Comparison of ENCODE assay signal across 8 cellular contexts in the genomic region with DNA sequence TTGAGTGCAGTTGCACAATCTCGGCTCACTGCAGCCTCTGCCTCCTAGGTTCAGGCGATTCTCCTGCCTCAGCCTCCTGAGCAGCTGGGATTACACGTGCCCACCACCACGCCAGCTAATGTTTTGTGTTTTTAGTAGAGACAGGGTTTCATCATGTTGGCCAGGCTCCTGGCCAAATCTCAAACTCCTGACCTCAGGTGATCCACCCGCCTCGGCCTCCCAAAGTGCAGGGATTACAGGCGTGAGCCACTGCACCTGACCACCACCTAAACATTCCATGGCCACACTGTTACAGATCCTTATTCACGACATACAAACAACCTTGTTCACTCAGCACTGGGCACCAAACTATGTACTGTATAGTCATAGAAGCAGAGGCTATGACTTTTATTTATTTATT.
DNase-seq lines count a peak whose midpoint lies in the region; ATAC-seq and TF ChIP-seq lines count a peak whose summit lies in the region.
"Not testable (repeated sequence)": the region's sequence is repeated elsewhere in the genome, so short reads cannot be mapped to it uniquely, and the experiment has no call there.

No MANE protein-coding gene starts in this region.

- not testable (repeated sequence) for H3K36me3 Mint-ChIP-seq in CD14-positive monocyte; activated CD4-positive, alpha-beta T cell treated with anti-CD3 and anti-CD28 coated beads for 36 hours (ENCODE audit: low read depth); effector memory CD8-positive, alpha-beta T cell (ENCODE audit: insufficient read depth); stimulated activated naive CD8-positive, alpha-beta T cell treated with anti-CD3 and anti-CD28 coated beads, Interleukin-15, Interleukin-2, amounts not matched to agents 100 ng/mL and 50 ng/mL, for 24 hours (ENCODE audit: low read depth)
- peaks cover 20% of the 10 kb centered on the region for H3K36me3 Mint-ChIP-seq in activated CD8-positive, alpha-beta T cell treated with anti-CD3 and anti-CD28 coated beads, Interleukin-2, amount 10 ng/mL, durations not matched to agents 7 days and 5 days (ENCODE audit: low read depth)
- H3K36me3 Mint-ChIP-seq in activated naive CD4-positive, alpha-beta T cell treated with anti-CD3 and anti-CD28 coated beads, Interleukin-2, amount 10 ng/mL, durations not matched to agents 7 days and 5 days, result peaks cover 22% of the 10 kb centered on the region

- not testable (repeated sequence) for H3K4me3 ChIP-seq in neutrophil (ENCODE audit: low read depth in 1 of 2, low read length in 1 of 2)

- peaks cover 17% of the 10 kb centered on the region for H3K4me1 Mint-ChIP-seq in CD14-positive monocyte
- peaks cover 64% of the 10 kb centered on the region for H3K4me1 Mint-ChIP-seq in activated CD4-positive, alpha-beta T cell treated with anti-CD3 and anti-CD28 coated beads for 36 hours
- peaks cover 35% of the 10 kb centered on the region for H3K4me1 Mint-ChIP-seq in activated CD8-positive, alpha-beta T cell treated with anti-CD3 and anti-CD28 coated beads, Interleukin-2, amount 10 ng/mL, durations not matched to agents 7 days and 5 days (ENCODE audit: low read depth)
- peaks cover 49% of the 10 kb centered on the region for H3K4me1 Mint-ChIP-seq in activated naive CD4-positive, alpha-beta T cell treated with anti-CD3 and anti-CD28 coated beads, Interleukin-2, amount 10 ng/mL, durations not matched to agents 7 days and 5 days
- H3K4me1 Mint-ChIP-seq in effector memory CD8-positive, alpha-beta T cell (ENCODE audit: low read depth in 2 of 2), result peaks cover 19 to 54% of the 10 kb centered on the region in 2 donors
- H3K4me1 Mint-ChIP-seq in stimulated activated naive CD8-positive, alpha-beta T cell treated with anti-CD3 and anti-CD28 coated beads, Interleukin-15, Interleukin-2, amounts not matched to agents 100 ng/mL and 50 ng/mL, for 24 hours (ENCODE audit: low read depth), result peaks cover 29% of the 10 kb centered on the region

- not testable (repeated sequence) for H3K36me3 ChIP-seq in neutrophil

- not testable (repeated sequence) for TF ChIP-seq EP300 in Ishikawa (IDR thresholded peaks at IDR 0.05; ENCODE audit: borderline replicate concordance)

- not testable (repeated sequence) for DNase-seq in CD14-positive monocyte (ENCODE audit: low spot score); activated CD4-positive, alpha-beta T cell treated with anti-CD3 and anti-CD28 coated beads for 36 hours; activated CD8-positive, alpha-beta T cell treated with anti-CD3 and anti-CD28 coated beads, Interleukin-2, amount 10 ng/mL, durations not matched to agents 7 days and 5 days; activated naive CD4-positive, alpha-beta T cell treated with anti-CD3 and anti-CD28 coated beads, Interleukin-2, amount 10 ng/mL, durations not matched to agents 7 days and 5 days; effector memory CD8-positive, alpha-beta T cell

- peaks cover 8 to 20% (median 14%) of the 10 kb centered on the region in 7 donors for H3K9me3 Mint-ChIP-seq in CD14-positive monocyte
- not testable (repeated sequence) for H3K9me3 Mint-ChIP-seq in activated CD4-positive, alpha-beta T cell treated with anti-CD3 and anti-CD28 coated beads for 36 hours (ENCODE audit: low read depth); effector memory CD8-positive, alpha-beta T cell; stimulated activated naive CD8-positive, alpha-beta T cell treated with anti-CD3 and anti-CD28 coated beads, Interleukin-15, Interleukin-2, amounts not matched to agents 100 ng/mL and 50 ng/mL, for 24 hours
- H3K9me3 Mint-ChIP-seq in activated CD8-positive, alpha-beta T cell treated with anti-CD3 and anti-CD28 coated beads, Interleukin-2, amount 10 ng/mL, durations not matched to agents 7 days and 5 days (ENCODE audit: insufficient read depth), result peaks cover 10% of the 10 kb centered on the region
- H3K9me3 Mint-ChIP-seq in activated naive CD4-positive, alpha-beta T cell treated with anti-CD3 and anti-CD28 coated beads, Interleukin-2, amount 10 ng/mL, durations not matched to agents 7 days and 5 days, result peaks cover 17% of the 10 kb centered on the region

- H3K4me3 Mint-ChIP-seq in CD14-positive monocyte; activated CD4-positive, alpha-beta T cell treated with anti-CD3 and anti-CD28 coated beads for 36 hours; activated CD8-positive, alpha-beta T cell treated with anti-CD3 and anti-CD28 coated beads, Interleukin-2, amount 10 ng/mL, durations not matched to agents 7 days and 5 days; activated naive CD4-positive, alpha-beta T cell treated with anti-CD3 and anti-CD28 coated beads, Interleukin-2, amount 10 ng/mL, durations not matched to agents 7 days and 5 days; effector memory CD8-positive, alpha-beta T cell; stimulated activated naive CD8-positive, alpha-beta T cell treated with anti-CD3 and anti-CD28 coated beads, Interleukin-15, Interleukin-2, amounts not matched to agents 100 ng/mL and 50 ng/mL, for 24 hours: not testable (repeated sequence)

- peak overlapping the region; percentile 89 for H3K27ac ChIP-seq in neutrophil

- not testable (repeated sequence) for H3K27me3 ChIP-seq in neutrophil

- H3K4me1 ChIP-seq in neutrophil (ENCODE audit: control insufficient read depth in 1 of 2, insufficient read depth in 1 of 2, low read depth in 1 of 2, low read length in 1 of 2), result peaks cover 32 to 35% of the 10 kb centered on the region in 2 experiments

- POLR2A ChIA-PET in activated CD4-positive, alpha-beta T cell treated with anti-CD3 and anti-CD28 coated beads for 36 hours (lab: Charles Lee); activated CD8-positive, alpha-beta T cell treated with anti-CD3 and anti-CD28 coated beads, Interleukin-2, amount 10 ng/mL, durations not matched to agents 7 days and 5 days (lab: Charles Lee): not testable (repeated sequence)

- H3K9me3 ChIP-seq in neutrophil, result not testable (repeated sequence)

- CTCF ChIA-PET in activated CD4-positive, alpha-beta T cell treated with anti-CD3 and anti-CD28 coated beads for 36 hours (lab: Charles Lee), result interaction anchor here (1.0 to 1.1 kb wide), 2 partner anchors 14 to 39 kb away, joined by 3 to 8 read pairs; no protein-coding TSS in a partner anchor
- CTCF ChIA-PET in activated CD8-positive, alpha-beta T cell treated with anti-CD3 and anti-CD28 coated beads, Interleukin-2, amount 10 ng/mL, durations not matched to agents 7 days and 5 days (lab: Charles Lee), result interaction anchor here (1.5 to 1.8 kb wide), 2 partner anchors 13 to 14 kb away, joined by 3 to 6 read pairs; no protein-coding TSS in a partner anchor
- CTCF ChIA-PET in activated naive CD4-positive, alpha-beta T cell treated with anti-CD3 and anti-CD28 coated beads, Interleukin-2, amount 10 ng/mL, durations not matched to agents 7 days and 5 days (lab: Charles Lee), result not testable (repeated sequence)

- not testable (repeated sequence) for TF ChIP-seq RAD21 in Ishikawa (IDR thresholded peaks at IDR 0.05; ENCODE audit: low read depth)

- peak overlapping the region in 5 of 7 donors; percentile 50 to 83 (median 72) for H3K27ac Mint-ChIP-seq in CD14-positive monocyte
- peak overlapping the region; percentile 43 for H3K27ac Mint-ChIP-seq in activated CD4-positive, alpha-beta T cell treated with anti-CD3 and anti-CD28 coated beads for 36 hours
- H3K27ac Mint-ChIP-seq in activated CD8-positive, alpha-beta T cell treated with anti-CD3 and anti-CD28 coated beads, Interleukin-2, amount 10 ng/mL, durations not matched to agents 7 days and 5 days, result peak overlapping the region; percentile 25
- peak overlapping the region; percentile 38 for H3K27ac Mint-ChIP-seq in activated naive CD4-positive, alpha-beta T cell treated with anti-CD3 and anti-CD28 coated beads, Interleukin-2, amount 10 ng/mL, durations not matched to agents 7 days and 5 days
- peak overlapping the region; percentile 38 to 62 for H3K27ac Mint-ChIP-seq in effector memory CD8-positive, alpha-beta T cell
- peak overlapping the region; percentile 8 for H3K27ac Mint-ChIP-seq in stimulated activated naive CD8-positive, alpha-beta T cell treated with anti-CD3 and anti-CD28 coated beads, Interleukin-15, Interleukin-2, amounts not matched to agents 100 ng/mL and 50 ng/mL, for 24 hours

- intact Hi-C loops in CD14-positive monocyte (cut with micrococcal nuclease), result not testable (repeated sequence)
- intact Hi-C loops in activated CD4-positive, alpha-beta T cell treated with anti-CD3 and anti-CD28 coated beads for 36 hours (cut with DNase I, micrococcal nuclease), result loop anchor here in 1 of 2 experiments (5.0 kb wide), 1 partner anchor 67 kb away; the partner anchor contains the start of gene RANBP2

- TF ChIP-seq CTCF in CD14-positive monocyte (IDR thresholded peaks at IDR 0.05); neutrophil (IDR thresholded peaks at IDR 0.05): not testable (repeated sequence)

- ATAC-seq in activated CD4-positive, alpha-beta T cell treated with anti-CD3 and anti-CD28 coated beads for 36 hours; activated CD8-positive, alpha-beta T cell treated with anti-CD3 and anti-CD28 coated beads, Interleukin-2, amount 10 ng/mL, durations not matched to agents 7 days and 5 days; effector memory CD8-positive, alpha-beta T cell (replicated peaks): not testable (repeated sequence)

- H3K27me3 Mint-ChIP-seq in CD14-positive monocyte (ENCODE audit: low read depth in 3 of 3); activated CD4-positive, alpha-beta T cell treated with anti-CD3 and anti-CD28 coated beads for 36 hours; activated CD8-positive, alpha-beta T cell treated with anti-CD3 and anti-CD28 coated beads, Interleukin-2, amount 10 ng/mL, durations not matched to agents 7 days and 5 days (ENCODE audit: low read depth); activated naive CD4-positive, alpha-beta T cell treated with anti-CD3 and anti-CD28 coated beads, Interleukin-2, amount 10 ng/mL, durations not matched to agents 7 days and 5 days; effector memory CD8-positive, alpha-beta T cell; stimulated activated naive CD8-positive, alpha-beta T cell treated with anti-CD3 and anti-CD28 coated beads, Interleukin-15, Interleukin-2, amounts not matched to agents 100 ng/mL and 50 ng/mL, for 24 hours: not testable (repeated sequence)

TF ChIP-seq in Ishikawa, 13 proteins besides CTCF, POLR2A, EP300 and RAD21:
- TF ChIP-seq CEBPB (IDR thresholded peaks at IDR 0.05), result 0 out of 2 replicates have a peak, but pooled peaks have one; percentile 15

Comparison
In these comparisons a context has a peak if more than half of its experiments do, and no peak if none do; other contexts are left out.
1. H3K27ac Mint-ChIP-seq: peak in every context shown above with its lines; median percentile 72 in CD14-positive monocyte; 50 in effector memory CD8-positive, alpha-beta T cell; 43 in activated CD4-positive, alpha-beta T cell treated with anti-CD3 and anti-CD28 coated beads for 36 hours; 38 in activated naive CD4-positive, alpha-beta T cell treated with anti-CD3 and anti-CD28 coated beads, Interleukin-2, amount 10 ng/mL, durations not matched to agents 7 days and 5 days; 25 in activated CD8-positive, alpha-beta T cell treated with anti-CD3 and anti-CD28 coated beads, Interleukin-2, amount 10 ng/mL, durations not matched to agents 7 days and 5 days; 8 in stimulated activated naive CD8-positive, alpha-beta T cell treated with anti-CD3 and anti-CD28 coated beads, Interleukin-15, Interleukin-2, amounts not matched to agents 100 ng/mL and 50 ng/mL, for 24 hours.